Comparison of ENCODE assay signal across 1 cellular context in the genomic region with DNA sequence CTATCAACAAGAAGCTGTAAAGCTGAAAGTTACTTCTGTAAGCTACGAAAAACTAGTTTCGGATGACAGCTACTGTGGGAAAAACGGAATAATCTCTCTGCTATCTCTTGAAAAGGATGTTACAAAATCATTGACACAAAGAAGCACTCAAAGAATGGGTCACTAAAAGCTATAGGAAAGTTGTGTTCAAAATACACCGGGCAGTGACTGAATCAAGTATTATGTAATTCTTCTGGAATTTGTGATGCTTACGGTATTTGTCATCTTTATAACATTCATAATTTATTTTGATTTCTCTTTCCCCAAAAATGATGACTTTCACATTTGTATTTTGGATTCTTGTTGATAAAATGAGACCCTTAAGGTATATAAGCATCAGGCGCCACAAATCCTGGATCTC.
TF ChIP-seq lines count a peak whose summit lies in the region.

No MANE protein-coding gene starts in this region.

TF ChIP-seq in endothelial cell of umbilical vein, 7 proteins besides CTCF, POLR2A, EP300 and RAD21 (continued from another document):
- no peak for TF ChIP-seq EZH2 (IDR thresholded peaks at IDR 0.05; ENCODE audit: borderline replicate concordance, low read depth, low read length, severe bottlenecking)
- no peak for TF ChIP-seq MYC (IDR thresholded peaks at IDR 0.05; ENCODE audit: low read depth, low read length)
TF ChIP-seq in endothelial cell of umbilical vein: peak in this region for 3.
